Comparison of ENCODE assay signal across 1 cellular context in genomic region chr11:44306469-44307244, GRCh38.
A peak's percentile ranks its signal among the peaks of the same experiment; 100 is the strongest.
TF ChIP-seq lines count a peak whose summit lies in the region.

No MANE protein-coding gene starts in this region.

TF ChIP-seq in H1, 55 proteins besides CTCF, POLR2A, EP300 and RAD21 (continued from another document):
- TF ChIP-seq GABPA (IDR thresholded peaks at IDR 0.05; ENCODE audit: borderline replicate concordance, insufficient read depth, low read length) (no peak), SAP30 (IDR thresholded peaks at IDR 0.05; ENCODE audit: insufficient read depth, insufficient replicate concordance, low read length) (no peak), SIN3A (conservative IDR thresholded peaks at IDR 0.05 in 1 of 2, IDR thresholded peaks at IDR 0.05 in 1 of 2; ENCODE audit: low read depth in 1 of 2, low read length in 2 of 2) (no peak), TAF7 (optimal IDR thresholded peaks at IDR 0.05; ENCODE audit: borderline replicate concordance, low read depth, low read length) (no peak), BCL11A (IDR thresholded peaks at IDR 0.05; ENCODE audit: low read depth in 2 of 2, low read length in 2 of 2) (no peak), CBX8 (IDR thresholded peaks at IDR 0.05; ENCODE audit: borderline replicate concordance, low read depth, low read length) (0 out of 2 replicates have a peak, but pooled peaks have one; percentile 26), SIX5 (IDR thresholded peaks at IDR 0.05; ENCODE audit: low read depth, low read length) (no peak)
